ENCODE assay signal across 19 cellular contexts in the genomic region with DNA sequence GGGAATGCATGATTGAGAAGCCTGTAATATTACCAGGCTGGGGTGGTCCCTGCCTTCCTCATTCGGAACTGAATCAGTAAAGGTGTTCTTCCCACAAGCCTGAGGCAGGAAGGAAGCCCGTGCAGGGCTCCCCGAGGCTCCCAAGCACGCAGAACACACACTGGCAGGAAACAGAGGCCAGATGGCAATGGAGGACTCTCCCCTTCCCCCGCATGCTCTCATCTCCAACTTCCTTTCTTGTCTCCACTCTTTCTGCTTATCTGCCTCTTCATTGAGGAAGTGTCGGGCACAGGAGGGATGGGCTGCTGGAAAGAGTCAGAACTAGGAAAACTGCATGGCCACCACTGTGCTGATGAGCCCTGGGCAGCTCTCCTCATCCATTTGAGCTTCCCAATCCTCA.
A peak's percentile ranks its signal among the peaks of the same experiment; 100 is the strongest.
DNase-seq lines count a peak whose midpoint lies in the region; ATAC-seq and TF ChIP-seq lines count a peak whose summit lies in the region.
"Had no signal": no experiment of that assay in that cellular context is flagged by ENCODE, and none has a peak within 500 bp of the region (broad histone marks: within the 10 kb centered on the region; RNA-seq: fewer than 3 reads in every experiment).

No MANE protein-coding gene starts in this region.

- H3K9me3 ChIP-seq in left ventricle myocardium inferior (replicated peaks): no peaks in the 10 kb centered on the region
- H3K9me3 ChIP-seq: tibial nerve had no signal

- H3K4me3 ChIP-seq in left ventricle myocardium inferior (no peak overlapping the region), NB4 (ENCODE audit: low read depth, low read length) (no peak overlapping the region)
- H3K4me3 ChIP-seq: tibial nerve had no signal

- no peaks in the 10 kb centered on the region for H3K36me3 ChIP-seq in left ventricle myocardium inferior
- H3K36me3 ChIP-seq: tibial nerve had no signal

- H3K9me3 Mint-ChIP-seq in chondrocyte (ENCODE audit: low read depth) (no peaks in the 10 kb centered on the region), T-cell (no peaks in the 10 kb centered on the region)
- no peaks in the 10 kb centered on the region for H3K9me3 Mint-ChIP-seq in activated CD4-positive, alpha-beta T cell treated with anti-CD3 and anti-CD28 coated beads, Interleukin-2, amount 10 ng/mL, durations not matched to agents 7 days and 5 days
- H3K9me3 Mint-ChIP-seq: activated CD4-positive, alpha-beta memory T cell treated with anti-CD3 and anti-CD28 coated beads, Interleukin-2, amount 10 ng/mL, durations not matched to agents 7 days and 5 days; activated T-helper 1 cell treated with anti-CD3 and anti-CD28 coated beads, Interleukin-12 subunit alpha, Interleukin-12 subunit beta, Interleukin-2, Interleukin-4 antibody, amounts not matched to agents 30 ng/mL and 10 ng/mL and 1 ng/mL, durations not matched to agents 14 hours and 24 hours and 36 hours had no signal

- ATAC-seq in Right ventricle myocardium superior (ENCODE audit: poor library complexity): no peak
- no peak for ATAC-seq in T-cell (replicated peaks in 1 of 4)
- ATAC-seq: Right ventricle myocardium inferior, sciatic nerve had no signal

- CTCF ChIA-PET in activated CD4-positive, alpha-beta T cell treated with anti-CD3 and anti-CD28 coated beads, Interleukin-2, amount 10 ng/mL, durations not matched to agents 7 days and 5 days (lab: Charles Lee): no interaction called here
- CTCF ChIA-PET in T-cell (lab: Charles Lee): no interaction called here

- H3K27me3 Mint-ChIP-seq in chondrocyte (ENCODE audit: low read depth) (peaks cover 33% of the 10 kb centered on the region), T-cell (peaks cover 23 to 42% of the 10 kb centered on the region in 2 donors)
- peaks cover 29% of the 10 kb centered on the region for H3K27me3 Mint-ChIP-seq in activated CD4-positive, alpha-beta T cell treated with anti-CD3 and anti-CD28 coated beads, Interleukin-2, amount 10 ng/mL, durations not matched to agents 7 days and 5 days

- TF ChIP-seq CTCF in left ventricle myocardium inferior (IDR thresholded peaks at IDR 0.05; ENCODE audit: borderline replicate concordance) (no peak), NB4 (IDR thresholded peaks at IDR 0.05; ENCODE audit: low read depth, low read length) (no peak), chondrocyte (IDR thresholded peaks at IDR 0.05) (no peak)

- POLR2A ChIA-PET in activated CD4-positive, alpha-beta T cell treated with anti-CD3 and anti-CD28 coated beads, Interleukin-2, amount 10 ng/mL, durations not matched to agents 7 days and 5 days (lab: Charles Lee): no interaction called here
- POLR2A ChIA-PET in T-cell (lab: Charles Lee): no interaction called here

- H3K27ac Mint-ChIP-seq in chondrocyte (ENCODE audit: unreplicated experiment): no peak overlapping the region
- H3K27ac Mint-ChIP-seq in activated CD4-positive, alpha-beta T cell treated with anti-CD3 and anti-CD28 coated beads, Interleukin-2, amount 10 ng/mL, durations not matched to agents 7 days and 5 days: no peak overlapping the region
- H3K27ac Mint-ChIP-seq in T-cell: peak overlapping the region in 1 of 2 donors; percentile 36
- H3K27ac Mint-ChIP-seq: activated CD4-positive, alpha-beta memory T cell treated with anti-CD3 and anti-CD28 coated beads, Interleukin-2, amount 10 ng/mL, durations not matched to agents 7 days and 5 days; activated T-helper 1 cell treated with anti-CD3 and anti-CD28 coated beads, Interleukin-12 subunit alpha, Interleukin-12 subunit beta, Interleukin-2, Interleukin-4 antibody, amounts not matched to agents 30 ng/mL and 10 ng/mL and 1 ng/mL, durations not matched to agents 14 hours and 24 hours and 36 hours had no signal

- H3K36me3 Mint-ChIP-seq in chondrocyte (ENCODE audit: low read depth) (no peaks in the 10 kb centered on the region), T-cell (no peaks in the 10 kb centered on the region)
- no peaks in the 10 kb centered on the region for H3K36me3 Mint-ChIP-seq in activated CD4-positive, alpha-beta T cell treated with anti-CD3 and anti-CD28 coated beads, Interleukin-2, amount 10 ng/mL, durations not matched to agents 7 days and 5 days (ENCODE audit: low read depth)

- peaks cover 75% of the 10 kb centered on the region for H3K27me3 ChIP-seq in left ventricle myocardium inferior (ENCODE audit: low read depth)

- H3K4me1 ChIP-seq in left ventricle myocardium inferior: peaks cover 7% of the 10 kb centered on the region

- no peak for TF ChIP-seq POLR2A in NB4 (IDR thresholded peaks at IDR 0.05; ENCODE audit: extremely low read depth, insufficient read length)

- H3K27ac ChIP-seq in left ventricle myocardium inferior (replicated peaks): no peak overlapping the region
- H3K27ac ChIP-seq: KMS-11, tibial nerve had no signal

- H3K4me3 Mint-ChIP-seq in chondrocyte (ENCODE audit: unreplicated experiment) (no peak overlapping the region), T-cell (no peak overlapping the region)
- H3K4me3 Mint-ChIP-seq in activated CD4-positive, alpha-beta T cell treated with anti-CD3 and anti-CD28 coated beads, Interleukin-2, amount 10 ng/mL, durations not matched to agents 7 days and 5 days: no peak overlapping the region
- H3K4me3 Mint-ChIP-seq: activated CD4-positive, alpha-beta memory T cell treated with anti-CD3 and anti-CD28 coated beads, Interleukin-2, amount 10 ng/mL, durations not matched to agents 7 days and 5 days; activated T-helper 1 cell treated with anti-CD3 and anti-CD28 coated beads, Interleukin-12 subunit alpha, Interleukin-12 subunit beta, Interleukin-2, Interleukin-4 antibody, amounts not matched to agents 30 ng/mL and 10 ng/mL and 1 ng/mL, durations not matched to agents 14 hours and 24 hours and 36 hours had no signal

- intact Hi-C loops in Right ventricle myocardium superior (cut with DNase I) (no loop called here), left ventricle myocardium inferior (cut with micrococcal nuclease) (no loop called here)

- DNase-seq in Right ventricle myocardium superior: peak; percentile 22
- DNase-seq in left ventricle myocardium inferior: no peak
- DNase-seq in NB4 (ENCODE audit: low read depth): peak; percentile 74
- DNase-seq in chondrocyte (ENCODE audit: low spot score): peak; percentile 20
- DNase-seq in activated CD4-positive, alpha-beta T cell treated with anti-CD3 and anti-CD28 coated beads, Interleukin-2, amount 10 ng/mL, durations not matched to agents 7 days and 5 days: no peak
- no peak for DNase-seq in HPDE6-E6E7 (ENCODE audit: extremely low spot score)
- DNase-seq in nucleus accumbens (lab: John Stamatoyannopoulos, UW): no peak
- DNase-seq in T-cell: no peak
- DNase-seq: activated CD4-positive, alpha-beta memory T cell treated with anti-CD3 and anti-CD28 coated beads, Interleukin-2, amount 10 ng/mL, durations not matched to agents 7 days and 5 days; amniotic stem cell; H7; mesenchymal stem cell; NCI-H1930; stimulated activated CD4-positive, alpha-beta T cell treated with anti-CD3 and anti-CD28 coated beads, Interleukin-4, amount 100 ng/mL, for 1 hour had no signal

- peaks cover 7% of the 10 kb centered on the region for H3K4me1 Mint-ChIP-seq in chondrocyte (ENCODE audit: low read depth)
- peaks cover 9% of the 10 kb centered on the region for H3K4me1 Mint-ChIP-seq in activated CD4-positive, alpha-beta T cell treated with anti-CD3 and anti-CD28 coated beads, Interleukin-2, amount 10 ng/mL, durations not matched to agents 7 days and 5 days
- H3K4me1 Mint-ChIP-seq in T-cell: peaks cover 0 to 6% (median 5%) of the 10 kb centered on the region in 3 donors

Comparison
In these comparisons a context has a peak if more than half of its experiments do, and no peak if none do; other contexts are left out.
1. DNase-seq: peak in Right ventricle myocardium superior (single experiment), NB4 (single experiment) and chondrocyte (single experiment); none in left ventricle myocardium inferior (single experiment), activated CD4-positive, alpha-beta T cell treated with anti-CD3 and anti-CD28 coated beads, Interleukin-2, amount 10 ng/mL, durations not matched to agents 7 days and 5 days (single experiment), HPDE6-E6E7 (single experiment), nucleus accumbens (0 of 56) and T-cell (0 of 34).